ENCODE assay signal across 1 cellular context in the genomic region with DNA sequence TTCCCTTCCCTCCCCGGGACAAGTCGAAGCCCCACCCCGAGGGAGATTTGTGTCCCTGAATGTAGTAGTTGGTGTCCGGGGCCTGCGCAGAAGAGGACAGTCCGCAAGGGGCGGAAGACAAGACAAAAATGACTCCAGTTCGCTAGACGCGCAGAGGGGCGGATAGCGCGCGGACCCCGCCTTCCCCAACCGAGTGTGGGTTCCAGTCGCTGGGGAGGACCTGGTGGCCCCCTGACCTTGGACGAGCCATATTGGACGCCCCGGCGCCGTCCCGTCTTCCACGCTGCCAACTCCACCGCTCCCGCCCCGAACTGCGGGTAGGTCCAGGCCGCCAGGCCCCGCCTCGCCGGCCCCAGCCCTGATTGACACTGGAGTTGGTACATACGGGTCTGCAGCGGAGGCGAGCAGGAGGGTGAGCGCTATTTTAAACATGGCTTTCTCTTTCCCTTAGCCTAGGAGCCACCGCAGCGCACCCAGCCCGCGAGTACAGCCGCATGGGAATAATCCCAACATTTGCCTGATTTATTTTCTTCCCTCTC.
TF ChIP-seq lines count a peak whose summit lies in the region.

No MANE protein-coding gene starts in this region.

TF ChIP-seq in K562, 482 proteins besides CTCF, POLR2A, EP300 and RAD21 (continued from another document and continues in another):
- TF ChIP-seq, protein P1, sequence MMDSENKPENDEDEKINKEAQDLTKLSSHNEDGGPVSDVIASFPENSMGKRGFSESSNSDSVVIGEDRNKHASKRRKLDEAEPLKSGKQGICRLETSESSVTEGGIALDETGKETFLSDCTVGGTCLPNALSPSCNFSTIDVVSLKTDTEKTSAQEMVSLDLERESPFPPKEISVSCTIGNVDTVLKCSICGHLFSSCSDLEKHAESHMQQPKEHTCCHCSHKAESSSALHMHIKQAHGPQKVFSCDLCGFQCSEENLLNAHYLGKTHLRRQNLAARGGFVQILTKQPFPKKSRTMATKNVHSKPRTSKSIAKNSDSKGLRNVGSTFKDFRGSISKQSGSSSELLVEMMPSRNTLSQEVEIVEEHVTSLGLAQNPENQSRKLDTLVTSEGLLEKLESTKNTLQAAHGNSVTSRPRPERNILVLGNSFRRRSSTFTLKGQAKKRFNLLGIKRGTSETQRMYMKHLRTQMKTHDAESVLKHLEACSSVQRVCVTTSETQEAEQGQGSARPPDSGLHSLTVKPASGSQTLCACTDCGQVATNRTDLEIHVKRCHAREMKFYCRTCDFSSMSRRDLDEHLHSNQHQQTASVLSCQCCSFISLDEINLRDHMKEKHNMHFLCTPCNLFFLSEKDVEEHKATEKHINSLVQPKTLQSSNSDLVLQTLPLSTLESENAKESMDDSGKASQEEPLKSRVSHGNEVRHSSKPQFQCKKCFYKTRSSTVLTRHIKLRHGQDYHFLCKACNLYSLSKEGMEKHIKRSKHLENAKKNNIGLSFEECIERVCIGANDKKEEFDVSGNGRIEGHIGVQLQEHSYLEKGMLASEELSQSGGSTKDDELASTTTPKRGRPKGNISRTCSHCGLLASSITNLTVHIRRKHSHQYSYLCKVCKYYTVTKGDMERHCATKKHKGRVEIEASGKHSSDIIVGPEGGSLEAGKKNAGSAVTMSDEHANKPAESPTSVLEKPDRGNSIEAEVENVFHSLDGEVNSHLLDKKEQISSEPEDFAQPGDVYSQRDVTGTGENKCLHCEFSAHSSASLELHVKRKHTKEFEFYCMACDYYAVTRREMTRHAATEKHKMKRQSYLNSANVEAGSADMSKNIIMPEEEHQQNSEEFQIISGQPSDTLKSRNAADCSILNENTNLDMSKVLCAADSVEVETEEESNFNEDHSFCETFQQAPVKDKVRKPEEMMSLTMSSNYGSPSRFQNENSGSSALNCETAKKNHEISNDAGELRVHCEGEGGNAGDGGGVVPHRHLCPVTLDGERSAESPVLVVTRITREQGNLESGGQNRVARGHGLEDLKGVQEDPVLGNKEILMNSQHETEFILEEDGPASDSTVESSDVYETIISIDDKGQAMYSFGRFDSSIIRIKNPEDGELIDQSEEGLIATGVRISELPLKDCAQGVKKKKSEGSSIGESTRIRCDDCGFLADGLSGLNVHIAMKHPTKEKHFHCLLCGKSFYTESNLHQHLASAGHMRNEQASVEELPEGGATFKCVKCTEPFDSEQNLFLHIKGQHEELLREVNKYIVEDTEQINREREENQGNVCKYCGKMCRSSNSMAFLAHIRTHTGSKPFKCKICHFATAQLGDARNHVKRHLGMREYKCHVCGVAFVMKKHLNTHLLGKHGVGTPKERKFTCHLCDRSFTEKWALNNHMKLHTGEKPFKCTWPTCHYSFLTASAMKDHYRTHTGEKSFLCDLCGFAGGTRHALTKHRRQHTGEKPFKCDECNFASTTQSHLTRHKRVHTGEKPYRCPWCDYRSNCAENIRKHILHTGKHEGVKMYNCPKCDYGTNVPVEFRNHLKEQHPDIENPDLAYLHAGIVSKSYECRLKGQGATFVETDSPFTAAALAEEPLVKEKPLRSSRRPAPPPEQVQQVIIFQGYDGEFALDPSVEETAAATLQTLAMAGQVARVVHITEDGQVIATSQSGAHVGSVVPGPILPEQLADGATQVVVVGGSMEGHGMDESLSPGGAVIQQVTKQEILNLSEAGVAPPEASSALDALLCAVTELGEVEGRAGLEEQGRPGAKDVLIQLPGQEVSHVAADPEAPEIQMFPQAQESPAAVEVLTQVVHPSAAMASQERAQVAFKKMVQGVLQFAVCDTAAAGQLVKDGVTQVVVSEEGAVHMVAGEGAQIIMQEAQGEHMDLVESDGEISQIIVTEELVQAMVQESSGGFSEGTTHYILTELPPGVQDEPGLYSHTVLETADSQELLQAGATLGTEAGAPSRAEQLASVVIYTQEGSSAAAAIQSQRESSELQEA (IDR thresholded peaks at IDR 0.05; ENCODE audit: low read depth): no peak
- TF ChIP-seq KDM5B (IDR thresholded peaks at IDR 0.05; ENCODE audit: insufficient replicate concordance, low read depth, low read length) (peak; percentile 45), USF2 (CRISPR knock-in tag; IDR thresholded peaks at IDR 0.05) (no peak), ZBTB7A (IDR thresholded peaks at IDR 0.05; ENCODE audit: borderline replicate concordance, control insufficient read depth, low read depth, low read length) (peak; percentile 70; the same call in 1 of the 2 replicates), PHF8 (IDR thresholded peaks at IDR 0.05; ENCODE audit: borderline replicate concordance, low read length) (peak; percentile 59; the same call in 1 of the 2 replicates), MAZ (CRISPR knock-in tag; conservative IDR thresholded peaks at IDR 0.05 in 1 of 2, IDR thresholded peaks at IDR 0.05 in 1 of 2) (peak; percentile 74 to 78), GTF2F1 (IDR thresholded peaks at IDR 0.05; ENCODE audit: low read depth, low read length) (no peak), RBBP5 (IDR thresholded peaks at IDR 0.05; ENCODE audit: borderline replicate concordance, insufficient read depth, low read length, poor library complexity, severe bottlenecking) (peak; percentile 68), ZNF77 (CRISPR knock-in tag; IDR thresholded peaks at IDR 0.05) (no peak), JUND (IDR thresholded peaks at IDR 0.05; ENCODE audit: borderline replicate concordance, low read depth, low read length) (peak; percentile 10; the same call in 1 of the 2 replicates), JUND (tag; IDR thresholded peaks at IDR 0.05; ENCODE audit: borderline replicate concordance, low read depth, low read length) (no peak), NR2C2 (CRISPR knock-in tag; IDR thresholded peaks at IDR 0.05) (no peak), NR2C2 (tag; IDR thresholded peaks at IDR 0.05) (peak; percentile 64; the same call in 1 of the 2 replicates), PBX2 (CRISPR knock-in tag; IDR thresholded peaks at IDR 0.05; ENCODE audit: low read depth) (peak; percentile 75), PBX2 (tag; conservative IDR thresholded peaks at IDR 0.05; ENCODE audit: low read depth) (peak; percentile 75), EP400 (IDR thresholded peaks at IDR 0.05) (peak; percentile 67), POLR2AphosphoS5 (IDR thresholded peaks at IDR 0.05; ENCODE audit: control insufficient read depth, insufficient read depth, low read depth, low read length) (peak; percentile 41; the same call in 1 of the 2 replicates), ZFX (CRISPR knock-in tag; IDR thresholded peaks at IDR 0.05) (peak; percentile 89), HCFC1 (IDR thresholded peaks at IDR 0.05; ENCODE audit: low read depth, low read length) (0 out of 2 replicates have a peak, but pooled peaks have one; percentile 10), ZNF584 (CRISPR knock-in tag; IDR thresholded peaks at IDR 0.05; ENCODE audit: low read depth) (no peak), POLR2B (IDR thresholded peaks at IDR 0.05; ENCODE audit: low read depth, partially characterized antibody) (peak; percentile 53), THRAP3 (IDR thresholded peaks at IDR 0.05; ENCODE audit: borderline replicate concordance) (no peak), ATF7 (IDR thresholded peaks at IDR 0.05) (peak; percentile 37), POLR2G (IDR thresholded peaks at IDR 0.05; ENCODE audit: low read depth, low read length) (peak; percentile 89), NRF1 (conservative IDR thresholded peaks at IDR 0.05 in 1 of 2, IDR thresholded peaks at IDR 0.05 in 1 of 2) (peak; percentile 91 to 92), CCNT2 (IDR thresholded peaks at IDR 0.05; ENCODE audit: borderline replicate concordance, extremely low read depth, insufficient read length, low read depth, low read length) (peak; percentile 29), ZNF639 (CRISPR knock-in tag; conservative IDR thresholded peaks at IDR 0.05 in 1 of 2, IDR thresholded peaks at IDR 0.05 in 1 of 2) (0 out of 4 replicates have a peak, but pooled peaks of 1 of the 2 experiments have one; percentile 30), MEIS2 (IDR thresholded peaks at IDR 0.05; ENCODE audit: partially characterized antibody) (peak; percentile 12), ZNF79 (CRISPR knock-in tag; IDR thresholded peaks at IDR 0.05; ENCODE audit: low read depth) (no peak)
- TF ChIP-seq, protein P2, sequence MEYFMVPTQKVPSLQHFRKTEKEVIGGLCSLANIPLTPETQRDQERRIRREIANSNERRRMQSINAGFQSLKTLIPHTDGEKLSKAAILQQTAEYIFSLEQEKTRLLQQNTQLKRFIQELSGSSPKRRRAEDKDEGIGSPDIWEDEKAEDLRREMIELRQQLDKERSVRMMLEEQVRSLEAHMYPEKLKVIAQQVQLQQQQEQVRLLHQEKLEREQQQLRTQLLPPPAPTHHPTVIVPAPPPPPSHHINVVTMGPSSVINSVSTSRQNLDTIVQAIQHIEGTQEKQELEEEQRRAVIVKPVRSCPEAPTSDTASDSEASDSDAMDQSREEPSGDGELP (CRISPR knock-in tag; IDR thresholded peaks at IDR 0.05; ENCODE audit: borderline replicate concordance): peak; percentile 29; the same call in 1 of the 2 replicates
- TF ChIP-seq, protein P3, sequence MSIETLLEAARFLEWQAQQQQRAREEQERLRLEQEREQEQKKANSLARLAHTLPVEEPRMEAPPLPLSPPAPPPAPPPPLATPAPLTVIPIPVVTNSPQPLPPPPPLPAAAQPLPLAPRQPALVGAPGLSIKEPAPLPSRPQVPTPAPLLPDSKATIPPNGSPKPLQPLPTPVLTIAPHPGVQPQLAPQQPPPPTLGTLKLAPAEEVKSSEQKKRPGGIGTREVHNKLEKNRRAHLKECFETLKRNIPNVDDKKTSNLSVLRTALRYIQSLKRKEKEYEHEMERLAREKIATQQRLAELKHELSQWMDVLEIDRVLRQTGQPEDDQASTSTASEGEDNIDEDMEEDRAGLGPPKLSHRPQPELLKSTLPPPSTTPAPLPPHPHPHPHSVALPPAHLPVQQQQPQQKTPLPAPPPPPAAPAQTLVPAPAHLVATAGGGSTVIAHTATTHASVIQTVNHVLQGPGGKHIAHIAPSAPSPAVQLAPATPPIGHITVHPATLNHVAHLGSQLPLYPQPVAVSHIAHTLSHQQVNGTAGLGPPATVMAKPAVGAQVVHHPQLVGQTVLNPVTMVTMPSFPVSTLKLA (conservative IDR thresholded peaks at IDR 0.05): peak in 1 of 2 experiments; percentile 45; a peak in 1 of 4 replicates
- TF ChIP-seq, protein P4, sequence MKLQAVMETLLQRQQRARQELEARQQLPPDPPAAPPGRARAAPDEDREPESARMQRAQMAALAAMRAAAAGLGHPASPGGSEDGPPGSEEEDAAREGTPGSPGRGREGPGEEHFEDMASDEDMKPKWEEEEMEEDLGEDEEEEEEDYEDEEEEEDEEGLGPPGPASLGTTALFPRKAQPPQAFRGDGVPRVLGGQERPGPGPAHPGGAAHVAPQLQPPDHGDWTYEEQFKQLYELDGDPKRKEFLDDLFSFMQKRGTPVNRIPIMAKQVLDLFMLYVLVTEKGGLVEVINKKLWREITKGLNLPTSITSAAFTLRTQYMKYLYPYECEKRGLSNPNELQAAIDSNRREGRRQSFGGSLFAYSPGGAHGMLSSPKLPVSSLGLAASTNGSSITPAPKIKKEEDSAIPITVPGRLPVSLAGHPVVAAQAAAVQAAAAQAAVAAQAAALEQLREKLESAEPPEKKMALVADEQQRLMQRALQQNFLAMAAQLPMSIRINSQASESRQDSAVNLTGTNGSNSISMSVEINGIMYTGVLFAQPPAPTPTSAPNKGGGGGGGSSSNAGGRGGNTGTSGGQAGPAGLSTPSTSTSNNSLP (IDR thresholded peaks at IDR 0.05; ENCODE audit: borderline replicate concordance, low read depth, low read length): no peak
